In the genomic region with DNA sequence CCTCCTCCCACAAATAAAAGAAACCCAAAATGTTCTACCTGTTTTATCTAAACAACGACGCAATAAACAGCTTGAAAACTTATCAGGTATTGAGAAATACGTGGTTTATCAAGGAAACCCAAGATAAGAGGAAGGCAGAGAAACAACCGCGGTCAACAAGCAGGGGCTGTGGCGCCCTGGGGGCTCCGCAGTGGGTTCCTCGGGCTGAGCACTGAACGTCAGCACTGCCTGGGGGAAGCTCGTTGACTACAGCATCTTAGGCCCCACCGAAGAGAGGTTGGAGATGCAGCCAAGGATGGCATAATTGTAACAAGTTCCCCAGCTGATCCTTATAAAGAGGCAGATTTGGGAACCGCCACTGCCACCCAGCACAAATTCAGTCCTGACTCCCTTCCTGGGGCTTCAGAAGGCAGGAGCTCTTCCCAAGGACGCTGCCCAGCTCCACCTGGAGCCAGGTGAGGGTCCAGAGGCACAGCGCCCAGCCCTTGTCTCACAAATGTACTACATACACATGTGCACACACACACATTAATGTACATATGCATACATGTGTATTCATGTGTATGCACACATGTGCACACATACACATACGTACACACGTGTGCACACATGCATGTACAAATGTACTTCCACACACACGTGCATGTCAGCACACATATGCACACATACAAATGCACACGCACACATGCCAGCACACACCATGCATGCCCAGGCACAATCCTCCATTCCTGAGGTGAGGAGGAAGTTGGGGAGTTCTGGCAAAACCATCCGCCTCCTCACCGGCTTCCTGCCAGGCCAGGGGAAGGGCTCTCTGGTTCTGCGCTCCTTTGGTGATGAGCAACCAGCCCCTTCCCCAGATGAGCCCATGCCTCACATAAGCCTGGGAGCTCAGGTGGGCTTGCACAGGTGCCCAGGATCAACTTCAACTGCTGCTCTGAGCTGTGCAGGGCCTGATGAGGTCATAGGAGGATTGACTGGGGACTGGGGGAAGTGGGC, we compare ENCODE assay signal across 25 cellular contexts.
DNase-seq lines count a peak whose midpoint lies in the region; ATAC-seq, FAIRE-seq and TF ChIP-seq lines count a peak whose summit lies in the region.
"Had no signal": no experiment of that assay in that cellular context is flagged by ENCODE, and none has a peak within 500 bp of the region (broad histone marks: within the 10 kb centered on the region; RNA-seq: fewer than 3 reads in every experiment).

No MANE protein-coding gene starts in this region.

- WGBS in HepG2 (ENCODE audit: low lambda C conversion rate): 26% methylated on average over 13 of the region's 21 CpGs
- 48 to 69% (median 60%) methylated on average over 20 to 21 of the region's 21 CpGs for WGBS in spleen, 5 donors
- 58% methylated on average over 19 of the region's 21 CpGs for WGBS in suprapubic skin

- H3K27me3 ChIP-seq in Peyer's patch (no peaks in the 10 kb centered on the region), HepG2 (ENCODE audit: control insufficient read depth in 1 of 2, insufficient read depth in 2 of 2, low read length in 2 of 2) (peaks cover 3 to 21% of the 10 kb centered on the region in 2 experiments; a peak in 4 of 5 replicates), spleen (replicated peaks in 1 of 7) (peaks cover 0 to 46% (median 13%) of the 10 kb centered on the region in 7 donors), suprapubic skin (peaks cover 29% of the 10 kb centered on the region)
- H3K27me3 ChIP-seq: MG63, SJSA1 had no signal

- intact Hi-C loops in HepG2 (cut with micrococcal nuclease; ENCODE audit: unreplicated experiment): loop anchor here (10.0 kb wide), 1 partner anchor 234 kb away; no protein-coding TSS in a partner anchor
- intact Hi-C loops in spleen (cut with DNase I; ENCODE audit: low total_unique reads): no loop called here

- H3K4me3 ChIP-seq in Peyer's patch (no peak overlapping the region), HepG2 (replicated peaks in 1 of 3; ENCODE audit: insufficient read depth in 1 of 3, low read depth in 2 of 3, low read length in 3 of 3) (no peak overlapping the region), spleen (no peak overlapping the region), suprapubic skin (no peak overlapping the region)
- H3K4me3 ChIP-seq: GM12878, MG63, SJSA1 had no signal

- H4K20me1 ChIP-seq in HepG2 (ENCODE audit: insufficient read depth, low read length): peaks cover 2% of the 10 kb centered on the region; the same call in 1 of the 2 replicates

- H3K4me1 ChIP-seq in Peyer's patch (no peaks in the 10 kb centered on the region), HepG2 (ENCODE audit: insufficient read depth, low read length) (peaks cover 4% of the 10 kb centered on the region; the same call in 1 of the 2 replicates), spleen (no peaks in the 10 kb centered on the region), suprapubic skin (peaks cover 9% of the 10 kb centered on the region)
- H3K4me1 ChIP-seq: SJSA1 had no signal

- BruUV-seq in HepG2 (replicated peaks; lab: Mats Ljungman, UMichigan): no TSS peak

- in situ Hi-C loops in HepG2 (cut with HindIII; ENCODE audit: extremely low pct_ligation_motif_present, low pct_unique_long_range_greater_than_20kb): loop anchor here (10.0 kb wide), 1 partner anchor 234 kb away; no protein-coding TSS in a partner anchor

- no peak overlapping the region for H2AFZ ChIP-seq in HepG2 (ENCODE audit: low read length)

- H3K9me3 ChIP-seq in Peyer's patch: no peaks in the 10 kb centered on the region
- no peaks in the 10 kb centered on the region for H3K9me3 ChIP-seq in HepG2 (ENCODE audit: low read length)
- H3K9me3 ChIP-seq in spleen: no peaks in the 10 kb centered on the region
- H3K9me3 ChIP-seq in suprapubic skin: no peaks in the 10 kb centered on the region
- H3K9me3 ChIP-seq: MG63, SJSA1 had no signal

- TF ChIP-seq CTCF in Peyer's patch (IDR thresholded peaks at IDR 0.05) (no peak), HepG2 (CRISPR knock-in tag; IDR thresholded peaks at IDR 0.05) (no peak), spleen (IDR thresholded peaks at IDR 0.05 in 8 of 11, conservative IDR thresholded peaks at IDR 0.05 in 3 of 11) (no peak), suprapubic skin (IDR thresholded peaks at IDR 0.05) (no peak)

- no peak overlapping the region for H3K27ac ChIP-seq in Peyer's patch
- H3K27ac ChIP-seq in HepG2 (ENCODE audit: extremely low read length, insufficient read depth, low read length): no peak overlapping the region
- H3K27ac ChIP-seq in spleen: no peak overlapping the region
- no peak overlapping the region for H3K27ac ChIP-seq in suprapubic skin
- H3K27ac ChIP-seq: 22Rv1, SJSA1 had no signal

- POLR2A ChIA-PET in HepG2 (lab: Yijun Ruan, JAX): no interaction called here

- ATAC-seq in HepG2 (no peak), GM18909 (IDR thresholded peaks at IDR 0.05; ENCODE audit: poor library complexity, unreplicated experiment) (no peak)
- ATAC-seq: CD8-positive, alpha-beta T cell; GM12878; Panc1 had no signal

- H3K79me2 ChIP-seq in HepG2 (ENCODE audit: insufficient read depth, low read length): no peaks in the 10 kb centered on the region

- no peak for FAIRE-seq in HepG2 (lab: Jason Lieb, UNC)
- FAIRE-seq: GM12878 had no signal

- H3K36me3 ChIP-seq in Peyer's patch (no peaks in the 10 kb centered on the region), HepG2 (replicated peaks in 1 of 2; ENCODE audit: control insufficient read depth in 1 of 2, insufficient read depth in 2 of 2, low read length in 2 of 2) (no peaks in the 10 kb centered on the region), spleen (no peaks in the 10 kb centered on the region), suprapubic skin (no peaks in the 10 kb centered on the region)
- H3K36me3 ChIP-seq: MG63, SJSA1 had no signal

- no peak overlapping the region for H3K4me2 ChIP-seq in HepG2 (ENCODE audit: low read depth, low read length)

- no peak overlapping the region for H3K9ac ChIP-seq in HepG2 (ENCODE audit: insufficient read depth, low read depth, low read length)

- peak; percentile 38 for DNase-seq in activated effector memory CD4-positive, alpha-beta T cell treated with anti-CD3 and anti-CD28 coated beads, Interleukin-2, amount 50 U/mL, for 16 hours
- DNase-seq in activated effector memory CD4-positive, alpha-beta T cell treated with Interleukin-2 at 50 U/mL for 16 hours: no peak
- DNase-seq in Peyer's patch (peak in 2 of 3 donors; percentile 24 to 35), HepG2 (ENCODE audit: low spot score) (no peak), spleen (peak; percentile 54), suprapubic skin (ENCODE audit: low spot score in 2 of 2) (no peak), globus pallidus (ENCODE audit: low spot score) (no peak)
- DNase-seq: ACHN; C1 segment of cervical spinal cord; CD8-positive, alpha-beta T cell; DND-41; GOT3; Kasumi-1; MG63; NCI-H1048; NCI-H1436; NCI-H187 treated with DMSO at 0.1 percent for 48 hours; NCI-H226; NCI-H524; NCI-H774 had no signal

- TF ChIP-seq EP300 in HepG2 (IDR thresholded peaks at IDR 0.05; ENCODE audit: low read depth in 2 of 2, low read length in 2 of 2): no peak
- no peak for TF ChIP-seq EP300 in HepG2 (CRISPR knock-in tag; IDR thresholded peaks at IDR 0.05; ENCODE audit: borderline replicate concordance)
- no peak for TF ChIP-seq EP300 in suprapubic skin (IDR thresholded peaks at IDR 0.05)

- TF ChIP-seq POLR2A in Peyer's patch (IDR thresholded peaks at IDR 0.05) (no peak), HepG2 (IDR thresholded peaks at IDR 0.05; ENCODE audit: insufficient read depth in 1 of 2, low read depth in 2 of 2, low read length in 2 of 2) (no peak), spleen (IDR thresholded peaks at IDR 0.05) (no peak), suprapubic skin (IDR thresholded peaks at IDR 0.05) (no peak)

- TF ChIP-seq RAD21 in HepG2 (CRISPR knock-in tag; IDR thresholded peaks at IDR 0.05): no peak

- CTCF ChIA-PET in HepG2 (lab: Yijun Ruan, JAX; ENCODE audit: low intra/inter-chr PET ratio, low total read pairs): no interaction called here

TF ChIP-seq in HepG2, 621 proteins besides CTCF, POLR2A, EP300 and RAD21:
- no peak for TF ChIP-seq RARG (CRISPR knock-in tag; IDR thresholded peaks at IDR 0.05; ENCODE audit: low read depth)
- TF ChIP-seq, protein P1, sequence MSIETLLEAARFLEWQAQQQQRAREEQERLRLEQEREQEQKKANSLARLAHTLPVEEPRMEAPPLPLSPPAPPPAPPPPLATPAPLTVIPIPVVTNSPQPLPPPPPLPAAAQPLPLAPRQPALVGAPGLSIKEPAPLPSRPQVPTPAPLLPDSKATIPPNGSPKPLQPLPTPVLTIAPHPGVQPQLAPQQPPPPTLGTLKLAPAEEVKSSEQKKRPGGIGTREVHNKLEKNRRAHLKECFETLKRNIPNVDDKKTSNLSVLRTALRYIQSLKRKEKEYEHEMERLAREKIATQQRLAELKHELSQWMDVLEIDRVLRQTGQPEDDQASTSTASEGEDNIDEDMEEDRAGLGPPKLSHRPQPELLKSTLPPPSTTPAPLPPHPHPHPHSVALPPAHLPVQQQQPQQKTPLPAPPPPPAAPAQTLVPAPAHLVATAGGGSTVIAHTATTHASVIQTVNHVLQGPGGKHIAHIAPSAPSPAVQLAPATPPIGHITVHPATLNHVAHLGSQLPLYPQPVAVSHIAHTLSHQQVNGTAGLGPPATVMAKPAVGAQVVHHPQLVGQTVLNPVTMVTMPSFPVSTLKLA (IDR thresholded peaks at IDR 0.05): peak; percentile 92

Comparison
In these comparisons a context has a peak if more than half of its experiments do, and no peak if none do; other contexts are left out.
1. DNase-seq: peak in activated effector memory CD4-positive, alpha-beta T cell treated with anti-CD3 and anti-CD28 coated beads, Interleukin-2, amount 50 U/mL, for 16 hours (single experiment), Peyer's patch (2 of 3) and spleen (single experiment); none in activated effector memory CD4-positive, alpha-beta T cell treated with Interleukin-2 at 50 U/mL for 16 hours (single experiment), HepG2 (single experiment), suprapubic skin (0 of 2) and globus pallidus (single experiment).